ENCODE assay signal across 8 cellular contexts in the genomic region with DNA sequence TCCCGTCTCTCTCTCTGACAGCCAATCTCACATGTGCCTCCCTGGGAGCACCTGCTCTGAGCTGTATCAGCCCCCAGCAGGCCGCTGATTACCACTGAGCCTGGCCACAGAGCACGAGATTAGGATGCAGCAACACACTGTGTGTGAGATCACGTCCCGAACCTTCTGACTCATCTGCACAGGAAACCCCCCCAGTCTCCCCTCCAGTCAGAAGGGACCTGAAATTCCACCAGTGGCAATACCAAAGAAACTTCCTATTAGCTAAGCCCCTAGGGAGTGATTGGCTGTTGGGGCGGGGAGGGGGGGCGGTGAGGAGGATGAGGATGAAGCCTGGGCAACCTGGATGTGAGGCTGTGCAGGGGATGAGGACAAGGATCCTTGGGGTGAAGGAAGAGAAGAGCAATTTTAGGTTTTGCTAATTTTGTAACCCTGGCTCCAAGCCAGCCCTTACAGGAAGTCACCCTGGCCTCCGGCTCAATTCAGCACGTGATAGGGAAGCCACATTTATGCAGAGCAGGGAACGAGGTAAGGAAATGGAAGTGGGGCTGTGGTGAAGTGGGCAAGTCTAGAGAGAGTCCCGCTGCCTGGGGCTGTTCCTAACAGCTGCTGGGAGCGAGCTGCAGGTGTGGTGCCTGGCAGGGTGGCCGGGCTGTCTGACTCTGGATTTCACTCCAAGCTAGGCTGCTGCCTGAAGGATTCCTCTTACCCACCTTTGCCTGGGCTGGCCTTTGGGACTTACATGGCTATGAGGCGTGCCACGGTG. TPM values are rescaled to one million over a fixed set of nuclear protein-coding genes. Genes with fewer than 3 reads are reported as not detected.
A peak's percentile ranks its signal among the peaks of the same experiment; 100 is the strongest.
DNase-seq lines count a peak whose midpoint lies in the region; ATAC-seq, FAIRE-seq and TF ChIP-seq lines count a peak whose summit lies in the region.

No MANE protein-coding gene starts in this region.

- H3K9me3 Mint-ChIP-seq in naive B cell, result no peaks in the 10 kb centered on the region
- no peaks in the 10 kb centered on the region for H3K9me3 Mint-ChIP-seq in stimulated activated memory B cell treated with anti-CD40 and anti-IgM and Interleukin-4, amounts not matched to agents 10 μg/mL and 1 μg/mL and 100 μg/mL, for 72 hours

- peak; percentile 72 to 78 for ATAC-seq in naive B cell (ENCODE audit: low read depth in 2 of 2)
- peak; percentile 96 for ATAC-seq in stimulated activated memory B cell treated with anti-CD40 and anti-IgM and Interleukin-4, amounts not matched to agents 10 μg/mL and 1 μg/mL and 100 μg/mL, for 72 hours

- CTCF ChIA-PET in HEK293 (lab: Yijun Ruan, JAX), result interaction anchor here (0.6 to 1.9 kb wide), 6 partner anchors 33 to 376 kb away, joined by 3 to 5 read pairs (median 3); no protein-coding TSS in a partner anchor

- POLR2A ChIA-PET in HEK293 (lab: Yijun Ruan, JAX), result no interaction called here

- TF ChIP-seq CTCF in HEK293 (tag by site-specific recombination; IDR thresholded peaks at IDR 0.05), result no peak

- H3K27ac Mint-ChIP-seq in naive B cell, result peak overlapping the region; percentile 4 to 87 (median 64)
- H3K27ac Mint-ChIP-seq in stimulated activated memory B cell treated with anti-CD40 and anti-IgM and Interleukin-4, amounts not matched to agents 10 μg/mL and 1 μg/mL and 100 μg/mL, for 72 hours, result peak overlapping the region; percentile 91

- no peaks in the 10 kb centered on the region for H3K9me3 ChIP-seq in HEK293 (ENCODE audit: control insufficient read depth, insufficient read depth, low read depth, low read length)

- H3K36me3 Mint-ChIP-seq in naive B cell, result peaks cover 0 to 6% of the 10 kb centered on the region in 2 donors
- peaks cover 50% of the 10 kb centered on the region for H3K36me3 Mint-ChIP-seq in stimulated activated memory B cell treated with anti-CD40 and anti-IgM and Interleukin-4, amounts not matched to agents 10 μg/mL and 1 μg/mL and 100 μg/mL, for 72 hours

- DNase-seq in GM12892 (ENCODE audit: insufficient read length), result peak; percentile 64
- peak; percentile 68 for DNase-seq in NAMALWA (ENCODE audit: low spot score)
- peak; percentile 89 to 93 for DNase-seq in activated CD4-positive, alpha-beta T cell treated with anti-CD3 and anti-CD28 coated beads, Interleukin-2, amount 50 U/mL, for 48 hours
- peak; percentile 73 for DNase-seq in effector CD4-positive, alpha-beta T cell
- DNase-seq in naive B cell, result peak; percentile 46
- no peak for DNase-seq in NCI-H187 treated with DMSO at 0.1 percent for 48 hours (lab: John Stamatoyannopoulos, UW)

- peak; percentile 77 for TF ChIP-seq POLR2A in GM12892 (IDR thresholded peaks at IDR 0.05; ENCODE audit: low read depth, low read length)

- no peaks in the 10 kb centered on the region for H3K27me3 Mint-ChIP-seq in naive B cell
- H3K27me3 Mint-ChIP-seq in stimulated activated memory B cell treated with anti-CD40 and anti-IgM and Interleukin-4, amounts not matched to agents 10 μg/mL and 1 μg/mL and 100 μg/mL, for 72 hours, result no peaks in the 10 kb centered on the region

- H3K4me3 Mint-ChIP-seq in naive B cell, result peak overlapping the region; percentile 50 to 91 (median 76)
- peak overlapping the region; percentile 93 for H3K4me3 Mint-ChIP-seq in stimulated activated memory B cell treated with anti-CD40 and anti-IgM and Interleukin-4, amounts not matched to agents 10 μg/mL and 1 μg/mL and 100 μg/mL, for 72 hours

- H3K27ac ChIP-seq in HEK293 (ENCODE audit: extremely low read depth, low read depth, low read length), result no peak overlapping the region

- peaks cover 30 to 44% (median 39%) of the 10 kb centered on the region in 3 donors for H3K4me1 Mint-ChIP-seq in naive B cell
- peaks cover 53% of the 10 kb centered on the region for H3K4me1 Mint-ChIP-seq in stimulated activated memory B cell treated with anti-CD40 and anti-IgM and Interleukin-4, amounts not matched to agents 10 μg/mL and 1 μg/mL and 100 μg/mL, for 72 hours

- no peaks in the 10 kb centered on the region for H3K4me1 ChIP-seq in HEK293 (ENCODE audit: control insufficient read depth, insufficient read depth, low read length)

- H3K4me3 ChIP-seq in HEK293 (ENCODE audit: low read depth, low read length), result no peak overlapping the region

- H3K36me3 ChIP-seq in HEK293 (ENCODE audit: control insufficient read depth in 2 of 2, insufficient read depth in 1 of 2, low read length in 2 of 2), result no peaks in the 10 kb centered on the region

- FAIRE-seq in GM12892 (lab: Jason Lieb, UNC), result peak; percentile 100

TF ChIP-seq in HEK293, 187 proteins besides CTCF, POLR2A, EP300 and RAD21 (continues in another document):
- TF ChIP-seq ZSCAN5A (tag by site-specific recombination; IDR thresholded peaks at IDR 0.05) (no peak), ZNF660 (tag by site-specific recombination; IDR thresholded peaks at IDR 0.05) (0 out of 2 replicates have a peak, but pooled peaks have one; percentile 42), GLIS1 (tag by site-specific recombination; IDR thresholded peaks at IDR 0.05) (peak; percentile 52), ZNF416 (tag by site-specific recombination; IDR thresholded peaks at IDR 0.05) (no peak), ZNF585B (tag by site-specific recombination; IDR thresholded peaks at IDR 0.05) (no peak), ZNF785 (tag by site-specific recombination; IDR thresholded peaks at IDR 0.05) (no peak), ZIC2 (tag by site-specific recombination; IDR thresholded peaks at IDR 0.05) (peak; percentile 92), ZBTB7A (tag by site-specific recombination; IDR thresholded peaks at IDR 0.05; ENCODE audit: low read depth) (no peak)
- TF ChIP-seq, protein P1, sequence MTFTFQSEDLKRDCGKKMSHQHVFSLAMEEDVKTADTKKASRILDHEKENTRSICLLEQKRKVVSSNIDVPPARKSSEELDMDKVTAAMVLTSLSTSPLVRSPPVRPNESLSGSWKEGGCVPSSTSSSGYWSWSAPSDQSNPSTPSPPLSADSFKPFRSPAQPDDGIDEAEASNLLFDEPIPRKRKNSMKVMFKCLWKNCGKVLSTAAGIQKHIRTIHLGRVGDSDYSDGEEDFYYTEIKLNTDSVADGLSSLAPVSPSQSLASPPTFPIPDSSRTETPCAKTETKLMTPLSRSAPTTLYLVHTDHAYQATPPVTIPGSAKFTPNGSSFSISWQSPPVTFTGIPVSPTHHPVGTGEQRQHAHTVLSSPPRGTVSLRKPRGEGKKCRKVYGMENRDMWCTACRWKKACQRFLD (tag by site-specific recombination; IDR thresholded peaks at IDR 0.05), result no peak
- TF ChIP-seq, protein P2, sequence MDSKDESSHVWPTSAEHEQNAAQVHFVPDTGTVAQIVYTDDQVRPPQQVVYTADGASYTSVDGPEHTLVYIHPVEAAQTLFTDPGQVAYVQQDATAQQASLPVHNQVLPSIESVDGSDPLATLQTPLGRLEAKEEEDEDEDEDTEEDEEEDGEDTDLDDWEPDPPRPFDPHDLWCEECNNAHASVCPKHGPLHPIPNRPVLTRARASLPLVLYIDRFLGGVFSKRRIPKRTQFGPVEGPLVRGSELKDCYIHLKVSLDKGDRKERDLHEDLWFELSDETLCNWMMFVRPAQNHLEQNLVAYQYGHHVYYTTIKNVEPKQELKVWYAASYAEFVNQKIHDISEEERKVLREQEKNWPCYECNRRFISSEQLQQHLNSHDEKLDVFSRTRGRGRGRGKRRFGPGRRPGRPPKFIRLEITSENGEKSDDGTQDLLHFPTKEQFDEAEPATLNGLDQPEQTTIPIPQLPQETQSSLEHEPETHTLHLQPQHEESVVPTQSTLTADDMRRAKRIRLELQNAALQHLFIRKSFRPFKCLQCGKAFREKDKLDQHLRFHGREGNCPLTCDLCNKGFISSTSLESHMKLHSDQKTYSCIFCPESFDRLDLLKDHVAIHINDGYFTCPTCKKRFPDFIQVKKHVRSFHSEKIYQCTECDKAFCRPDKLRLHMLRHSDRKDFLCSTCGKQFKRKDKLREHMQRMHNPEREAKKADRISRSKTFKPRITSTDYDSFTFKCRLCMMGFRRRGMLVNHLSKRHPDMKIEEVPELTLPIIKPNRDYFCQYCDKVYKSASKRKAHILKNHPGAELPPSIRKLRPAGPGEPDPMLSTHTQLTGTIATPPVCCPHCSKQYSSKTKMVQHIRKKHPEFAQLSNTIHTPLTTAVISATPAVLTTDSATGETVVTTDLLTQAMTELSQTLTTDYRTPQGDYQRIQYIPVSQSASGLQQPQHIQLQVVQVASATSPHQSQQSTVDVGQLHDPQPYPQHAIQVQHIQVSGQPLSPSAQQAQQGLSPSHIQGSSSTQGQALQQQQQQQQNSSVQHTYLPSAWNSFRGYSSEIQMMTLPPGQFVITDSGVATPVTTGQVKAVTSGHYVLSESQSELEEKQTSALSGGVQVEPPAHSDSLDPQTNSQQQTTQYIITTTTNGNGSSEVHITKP (tag by site-specific recombination; IDR thresholded peaks at IDR 0.05), result peak; percentile 20; the same call in 1 of the 2 replicates

RNA-seq across cellular contexts. Expression of gene SLC43A3, which starts 1.9 kb away (rescaled TPM):
- 99.6 TPM for polyA plus RNA-seq in GM12892 (2012; ENCODE audit: missing spikeins)
- 10 to 100 TPM; 14.5 to 20.8 (median 17.5) TPM for polyA plus RNA-seq in naive B cell (ENCODE audit: low read depth in 6 of 6)

RNA-seq across cellular contexts. Expression of gene PRG2, which starts 34.5 kb away (rescaled TPM):
- 0.70 TPM for polyA plus RNA-seq in GM12892 (2012; ENCODE audit: missing spikeins)
- not detected for polyA plus RNA-seq in naive B cell (ENCODE audit: low read depth in 6 of 6)

RNA-seq across cellular contexts. Expression of gene RTN4RL2, which starts 35.3 kb away (rescaled TPM):
- not detected for polyA plus RNA-seq in GM12892 (2012; ENCODE audit: missing spikeins)
- polyA plus RNA-seq in naive B cell (ENCODE audit: low read depth in 6 of 6), result under 1 TPM in 1 of 6 donors, not detected in 5; 0.12 TPM

RNA-seq across cellular contexts. Expression of gene PRG3, which starts 44.0 kb away (rescaled TPM):
- polyA plus RNA-seq in GM12892 (2012; ENCODE audit: missing spikeins), result not detected
- polyA plus RNA-seq in naive B cell (ENCODE audit: low read depth in 6 of 6), result not detected
